In genomic region chr9:78003730-78004129, GRCh38 we compare ENCODE assay signal across 22 cellular contexts.
"Had no signal": no experiment of that assay in that cellular context is flagged by ENCODE, and none has a peak within 500 bp of the region (broad histone marks: within the 10 kb centered on the region; RNA-seq: fewer than 3 reads in every experiment).

No MANE protein-coding gene starts in this region.

- H3K27ac ChIP-seq: heart left ventricle, left ventricle myocardium inferior, psoas muscle, suprapubic skin, thyroid gland, upper lobe of left lung, uterus had no signal

- H3K4me3 Mint-ChIP-seq: naive B cell, nephron had no signal

- DNase-seq: effector memory CD4-positive, alpha-beta T cell; heart left ventricle; hypothalamus; left ventricle myocardium inferior; mesenchymal stem cell; midbrain; naive B cell; psoas muscle; retina; stimulated activated CD4-positive, alpha-beta T cell treated with anti-CD3 and anti-CD28 coated beads, Interleukin-2, amount 100 ng/mL, for 24 hours; stimulated activated naive CD4-positive, alpha-beta T cell; thyroid gland; upper lobe of left lung; uterus had no signal

- H3K36me3 Mint-ChIP-seq: naive B cell had no signal

- ATAC-seq: esophagus mucosa, heart left ventricle, sciatic nerve had no signal

- H3K36me3 ChIP-seq: heart left ventricle, left ventricle myocardium inferior, suprapubic skin, thyroid gland, upper lobe of left lung, uterus had no signal

- H3K9me3 ChIP-seq: heart left ventricle, left ventricle myocardium inferior, psoas muscle, suprapubic skin, thyroid gland, upper lobe of left lung, uterus had no signal

- FAIRE-seq: endometrium, frontal cortex, islet of Langerhans had no signal

- H3K4me1 Mint-ChIP-seq: naive B cell had no signal

- H3K27ac Mint-ChIP-seq: naive B cell, nephron had no signal

- H3K4me3 ChIP-seq: heart left ventricle, left ventricle myocardium inferior, lung, psoas muscle, suprapubic skin, thyroid gland, upper lobe of left lung, uterus had no signal

- H3K27me3 ChIP-seq: heart left ventricle, suprapubic skin, thyroid gland, upper lobe of left lung, uterus had no signal
